18 cellular contexts compared by ENCODE assay signal in the genomic region with DNA sequence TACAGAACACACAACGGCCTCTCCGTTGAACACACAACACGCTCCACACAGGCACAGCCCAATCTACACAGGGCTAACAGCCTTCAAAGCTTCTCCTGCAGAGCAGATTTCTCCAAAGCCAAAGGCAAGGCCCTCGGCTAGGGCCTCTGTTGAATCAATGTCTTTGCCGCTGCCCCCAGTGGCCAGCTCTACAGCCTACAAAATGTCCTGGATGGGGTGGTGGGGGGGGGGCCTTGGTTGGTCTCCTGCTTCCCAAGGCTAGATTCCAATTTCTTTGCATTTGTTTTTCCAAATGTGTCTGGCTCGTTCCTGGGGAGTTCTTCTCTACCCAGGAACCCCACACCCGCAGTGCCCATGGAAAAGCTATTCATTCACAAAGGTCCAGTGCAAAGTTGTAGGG.
DNase-seq lines count a peak whose midpoint lies in the region; ATAC-seq and TF ChIP-seq lines count a peak whose summit lies in the region.
"Had no signal": no experiment of that assay in that cellular context is flagged by ENCODE, and none has a peak within 500 bp of the region (broad histone marks: within the 10 kb centered on the region; RNA-seq: fewer than 3 reads in every experiment).

No MANE protein-coding gene starts in this region.

- no peak for ATAC-seq in stimulated activated memory B cell treated with anti-CD40 and anti-IgM and Interleukin-4, amounts not matched to agents 10 μg/mL and 1 μg/mL and 100 μg/mL, for 72 hours
- ATAC-seq in GM18519 (IDR thresholded peaks at IDR 0.05; ENCODE audit: low FRiP score, unreplicated experiment), result no peak
- ATAC-seq: activated CD8-positive, alpha-beta T cell treated with anti-CD3 and anti-CD28 coated beads for 36 hours; body of pancreas; foreskin keratinocyte had no signal

- peaks cover 0 to 3% of the 10 kb centered on the region in 2 donors for H3K27me3 ChIP-seq in breast epithelium
- H3K27me3 ChIP-seq: body of pancreas had no signal

- no peaks in the 10 kb centered on the region for H3K36me3 ChIP-seq in breast epithelium

- no peaks in the 10 kb centered on the region for H3K4me1 ChIP-seq in breast epithelium
- H3K4me1 ChIP-seq: foreskin keratinocyte had no signal

- no peak overlapping the region for H3K4me3 ChIP-seq in breast epithelium
- H3K4me3 ChIP-seq: body of pancreas, smooth muscle cell had no signal

- TF ChIP-seq CTCF in endothelial cell (IDR thresholded peaks at IDR 0.05; ENCODE audit: unreplicated experiment) (peak; percentile 22), breast epithelium (IDR thresholded peaks at IDR 0.05) (no peak)

- H3K4me3 Mint-ChIP-seq in endothelial cell (ENCODE audit: unreplicated experiment), result no peak overlapping the region
- no peak overlapping the region for H3K4me3 Mint-ChIP-seq in stimulated activated memory B cell treated with anti-CD40 and anti-IgM and Interleukin-4, amounts not matched to agents 10 μg/mL and 1 μg/mL and 100 μg/mL, for 72 hours
- H3K4me3 Mint-ChIP-seq: activated CD8-positive, alpha-beta T cell treated with anti-CD3 and anti-CD28 coated beads for 36 hours had no signal

- H3K9me3 Mint-ChIP-seq in endothelial cell (ENCODE audit: unreplicated experiment), result no peaks in the 10 kb centered on the region
- H3K9me3 Mint-ChIP-seq in stimulated activated memory B cell treated with anti-CD40 and anti-IgM and Interleukin-4, amounts not matched to agents 10 μg/mL and 1 μg/mL and 100 μg/mL, for 72 hours, result no peaks in the 10 kb centered on the region
- H3K9me3 Mint-ChIP-seq: activated CD8-positive, alpha-beta T cell treated with anti-CD3 and anti-CD28 coated beads for 36 hours had no signal

- no peak overlapping the region for H3K27ac ChIP-seq in breast epithelium
- H3K27ac ChIP-seq: body of pancreas, foreskin keratinocyte had no signal

- peaks cover 11% of the 10 kb centered on the region for H3K27me3 Mint-ChIP-seq in endothelial cell (ENCODE audit: unreplicated experiment)
- H3K27me3 Mint-ChIP-seq in stimulated activated memory B cell treated with anti-CD40 and anti-IgM and Interleukin-4, amounts not matched to agents 10 μg/mL and 1 μg/mL and 100 μg/mL, for 72 hours, result no peaks in the 10 kb centered on the region

- no peaks in the 10 kb centered on the region for H3K9me3 ChIP-seq in breast epithelium
- H3K9me3 ChIP-seq: body of pancreas had no signal

- intact Hi-C loops in breast epithelium (cut with DNase I; ENCODE audit: low total_unique reads), result no loop called here

- H3K4me1 Mint-ChIP-seq in endothelial cell (ENCODE audit: unreplicated experiment), result peaks cover 8% of the 10 kb centered on the region
- H3K4me1 Mint-ChIP-seq in stimulated activated memory B cell treated with anti-CD40 and anti-IgM and Interleukin-4, amounts not matched to agents 10 μg/mL and 1 μg/mL and 100 μg/mL, for 72 hours, result peaks cover 66% of the 10 kb centered on the region

- no peak overlapping the region for H3K27ac Mint-ChIP-seq in endothelial cell (ENCODE audit: unreplicated experiment)
- peak overlapping the region; percentile 80 for H3K27ac Mint-ChIP-seq in stimulated activated memory B cell treated with anti-CD40 and anti-IgM and Interleukin-4, amounts not matched to agents 10 μg/mL and 1 μg/mL and 100 μg/mL, for 72 hours
- H3K27ac Mint-ChIP-seq: activated CD8-positive, alpha-beta T cell treated with anti-CD3 and anti-CD28 coated beads for 36 hours had no signal

- H3K36me3 Mint-ChIP-seq in endothelial cell (ENCODE audit: low read depth, unreplicated experiment), result no peaks in the 10 kb centered on the region
- peaks cover 54% of the 10 kb centered on the region for H3K36me3 Mint-ChIP-seq in stimulated activated memory B cell treated with anti-CD40 and anti-IgM and Interleukin-4, amounts not matched to agents 10 μg/mL and 1 μg/mL and 100 μg/mL, for 72 hours

- DNase-seq in NCI-H2029 (lab: John Stamatoyannopoulos, UW) (peak; percentile 29), NCI-H2029 treated with DMSO at 0.1 percent for 48 hours (lab: John Stamatoyannopoulos, UW) (no peak), NCI-H69 (lab: John Stamatoyannopoulos, UW) (peak; percentile 65), endothelial cell (ENCODE audit: low spot score) (no peak), breast epithelium (ENCODE audit: low spot score in 2 of 2) (no peak)
- DNase-seq in activated CD4-positive, alpha-beta T cell treated with anti-CD3 and anti-CD28 coated beads, Interleukin-2, amount 50 U/mL, for 1 hour, result no peak
- DNase-seq: activated CD8-positive, alpha-beta T cell treated with anti-CD3 and anti-CD28 coated beads for 36 hours; activated effector memory CD4-positive, alpha-beta T cell treated with Interleukin-2 at 50 U/mL for 16 hours; body of pancreas; Calu3; foreskin keratinocyte; mesenchymal stem cell; NCI-H524 treated with DMSO at 0.1 percent for 48 hours; occipital lobe; T1000 had no signal

- no peak for TF ChIP-seq POLR2A in breast epithelium (IDR thresholded peaks at IDR 0.05)

Comparison
In these comparisons a context has a peak if more than half of its experiments do, and no peak if none do; other contexts are left out.
1. DNase-seq: peak in NCI-H2029 (single experiment) and NCI-H69 (single experiment); none in NCI-H2029 treated with DMSO at 0.1 percent for 48 hours (single experiment), endothelial cell (single experiment), activated CD4-positive, alpha-beta T cell treated with anti-CD3 and anti-CD28 coated beads, Interleukin-2, amount 50 U/mL, for 1 hour (single experiment) and breast epithelium (0 of 2).